ENCODE assay signal across 1 cellular context in genomic region chr15:80556694-80557367, GRCh38.
TF ChIP-seq lines count a peak whose summit lies in the region.

No MANE protein-coding gene starts in this region.

TF ChIP-seq in IMR-90, 13 proteins besides CTCF, POLR2A, EP300 and RAD21:
- TF ChIP-seq RFX5 (IDR thresholded peaks at IDR 0.05; ENCODE audit: low read depth, low read length) (no peak), MAZ (IDR thresholded peaks at IDR 0.05; ENCODE audit: borderline replicate concordance, low read depth, low read length) (no peak), BHLHE40 (IDR thresholded peaks at IDR 0.05; ENCODE audit: low read depth, low read length) (no peak), SMC3 (IDR thresholded peaks at IDR 0.05; ENCODE audit: low read depth, low read length) (no peak), MAFK (IDR thresholded peaks at IDR 0.05; ENCODE audit: low read depth, low read length) (no peak), CHD1 (IDR thresholded peaks at IDR 0.05; ENCODE audit: low read depth, low read length) (no peak), CEBPB (IDR thresholded peaks at IDR 0.05; ENCODE audit: low read depth, low read length) (no peak), MXI1 (IDR thresholded peaks at IDR 0.05; ENCODE audit: borderline replicate concordance, low read depth, low read length) (no peak), NFE2L2 (IDR thresholded peaks at IDR 0.05; ENCODE audit: low read depth, low read length) (no peak), FOS (IDR thresholded peaks at IDR 0.05; ENCODE audit: low read depth, low read length) (no peak), USF2 (IDR thresholded peaks at IDR 0.05; ENCODE audit: low read depth, low read length) (no peak), ELK1 (IDR thresholded peaks at IDR 0.05; ENCODE audit: borderline replicate concordance, low read depth, low read length) (no peak), RCOR1 (IDR thresholded peaks at IDR 0.05; ENCODE audit: insufficient replicate concordance, low read length) (no peak)
